Comparison of ENCODE assay signal across 30 cellular contexts in the genomic region with DNA sequence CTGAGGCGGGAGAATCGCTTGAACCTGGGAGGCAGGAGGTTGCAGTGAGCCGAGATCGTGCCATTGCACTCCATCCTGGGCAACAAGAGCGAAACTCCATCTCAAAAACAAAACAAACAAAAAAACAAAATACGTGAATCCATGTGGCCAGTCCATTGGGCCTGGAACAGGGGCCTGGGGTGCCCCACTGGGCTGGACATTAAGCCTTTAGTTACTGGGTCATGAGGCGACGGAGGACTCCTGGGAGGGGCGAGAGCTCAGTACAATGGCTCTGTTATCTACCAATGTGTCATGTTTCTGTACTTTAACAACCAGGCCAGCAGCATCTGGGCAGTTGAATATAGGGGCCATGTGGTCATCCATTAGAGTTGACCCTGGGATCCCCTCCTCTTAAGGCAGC. TPM values are rescaled to one million over a fixed set of nuclear protein-coding genes. Genes with fewer than 3 reads are reported as not detected.
DNase-seq lines count a peak whose midpoint lies in the region; FAIRE-seq and TF ChIP-seq lines count a peak whose summit lies in the region.
"Had no signal": no experiment of that assay in that cellular context is flagged by ENCODE, and none has a peak within 500 bp of the region (broad histone marks: within the 10 kb centered on the region; RNA-seq: fewer than 3 reads in every experiment).

No MANE protein-coding gene starts in this region.

- peaks cover 3% of the 10 kb centered on the region for H3K79me2 ChIP-seq in astrocyte (ENCODE audit: insufficient read depth, low read length)
- H3K79me2 ChIP-seq in MM.1S (ENCODE audit: low read length) = no peaks in the 10 kb centered on the region

- H4K20me1 ChIP-seq in BLaER1 = no peaks in the 10 kb centered on the region
- no peaks in the 10 kb centered on the region for H4K20me1 ChIP-seq in astrocyte (ENCODE audit: insufficient read depth, low read length)
- H4K20me1 ChIP-seq in MM.1S (ENCODE audit: insufficient read depth, low read length) = no peaks in the 10 kb centered on the region

- H3K4me3 ChIP-seq in BLaER1 = no peak overlapping the region
- no peak overlapping the region for H3K4me3 ChIP-seq in astrocyte (ENCODE audit: insufficient read depth, low read depth, low read length)
- no peak overlapping the region for H3K4me3 ChIP-seq in MM.1S (ENCODE audit: low read length)
- H3K4me3 ChIP-seq: left lung, uterus had no signal

- no peak for TF ChIP-seq CTCF in astrocyte (IDR thresholded peaks at IDR 0.05; ENCODE audit: insufficient read depth, low read depth, low read length)
- TF ChIP-seq CTCF in MM.1S (IDR thresholded peaks at IDR 0.05; ENCODE audit: low read length) = no peak

- peak overlapping the region; percentile 17; the same call in 1 of the 2 replicates for H3K9ac ChIP-seq in BLaER1
- H3K9ac ChIP-seq in astrocyte (ENCODE audit: low read length) = no peak overlapping the region
- no peak overlapping the region for H3K9ac ChIP-seq in MM.1S (ENCODE audit: low read length)

- H3K4me1 Mint-ChIP-seq in astrocyte (ENCODE audit: low read depth, unreplicated experiment) = peaks cover 6% of the 10 kb centered on the region
- H3K4me1 Mint-ChIP-seq in activated naive CD4-positive, alpha-beta T cell treated with anti-CD3 and anti-CD28 coated beads, Interleukin-2, amount 10 ng/mL, durations not matched to agents 7 days and 5 days = no peaks in the 10 kb centered on the region
- H3K4me1 Mint-ChIP-seq: brain; CD4-positive, alpha-beta memory T cell; stimulated activated effector memory CD8-positive, alpha-beta T cell treated with anti-CD3 and anti-CD28 coated beads, Interleukin-12 subunit alpha, Interleukin-12 subunit beta, amount 100 ng/mL, for 72 hours; T-helper 17 cell had no signal

- no peaks in the 10 kb centered on the region for H3F3A ChIP-seq in MM.1S (ENCODE audit: insufficient read depth, low read length)

- H3K27me3 Mint-ChIP-seq in astrocyte (ENCODE audit: low read depth, unreplicated experiment) = no peaks in the 10 kb centered on the region
- no peaks in the 10 kb centered on the region for H3K27me3 Mint-ChIP-seq in activated naive CD4-positive, alpha-beta T cell treated with anti-CD3 and anti-CD28 coated beads, Interleukin-2, amount 10 ng/mL, durations not matched to agents 7 days and 5 days
- H3K27me3 Mint-ChIP-seq: activated CD4-positive, alpha-beta memory T cell treated with anti-CD3 and anti-CD28 coated beads for 36 hours; CD4-positive, alpha-beta memory T cell; T-helper 17 cell had no signal

- peaks cover 82% of the 10 kb centered on the region for H3K4me1 ChIP-seq in BLaER1
- H3K4me1 ChIP-seq in astrocyte (ENCODE audit: insufficient read depth, low read length) = peaks cover 6% of the 10 kb centered on the region
- H3K4me1 ChIP-seq in MM.1S (ENCODE audit: low read length) = no peaks in the 10 kb centered on the region
- H3K4me1 ChIP-seq: left lung had no signal

- no peaks in the 10 kb centered on the region for H3K9me2 ChIP-seq in MM.1S (replicated peaks; ENCODE audit: insufficient read depth, low read length)

- H3K4me2 ChIP-seq in BLaER1 (peak overlapping the region; percentile 69), astrocyte (ENCODE audit: low read length) (no peak overlapping the region), MM.1S (ENCODE audit: low read depth, low read length) (no peak overlapping the region)

- DNase-seq in astrocyte (ENCODE audit: low read depth) (no peak), pons (ENCODE audit: low spot score) (peak; percentile 91), LoVo (ENCODE audit: low spot score) (no peak), MM.1S (no peak)
- no peak for DNase-seq in activated naive CD4-positive, alpha-beta T cell treated with anti-CD3 and anti-CD28 coated beads, Interleukin-2, amount 10 ng/mL, durations not matched to agents 7 days and 5 days
- no peak for DNase-seq in activated CD4-positive, alpha-beta T cell treated with anti-CD3 and anti-CD28 coated beads, Interleukin-2, amount 50 U/mL, for 1 hour
- DNase-seq: activated CD4-positive, alpha-beta memory T cell treated with anti-CD3 and anti-CD28 coated beads for 36 hours; activated CD8-positive, alpha-beta memory T cell treated with anti-CD3 and anti-CD28 coated beads, Interleukin-2, amount 50 U/mL, for 4 hours; activated naive CD4-positive, alpha-beta T cell; CD4-positive, alpha-beta memory T cell; DND-41; GF-D8; left lung; mesendoderm; NCI-H1105 treated with DMSO at 0.1 percent for 48 hours; NCI-H2029; NCI-H524 treated with DMSO at 0.1 percent for 48 hours; NK-92 treated with Interleukin-12 subunit alpha and Interleukin-12 subunit beta, amount 100 ng/mL, for 24 hours; PC-3; stimulated activated CD4-positive, alpha-beta T cell treated with anti-CD3 and anti-CD28 coated beads, Interleukin-15, amount 100 ng/mL, for 24 hours; T-helper 17 cell; uterus had no signal

- H3K4me3 Mint-ChIP-seq in astrocyte (ENCODE audit: unreplicated experiment) = peak overlapping the region; percentile 57
- H3K4me3 Mint-ChIP-seq in activated naive CD4-positive, alpha-beta T cell treated with anti-CD3 and anti-CD28 coated beads, Interleukin-2, amount 10 ng/mL, durations not matched to agents 7 days and 5 days = no peak overlapping the region
- H3K4me3 Mint-ChIP-seq: activated CD4-positive, alpha-beta memory T cell treated with anti-CD3 and anti-CD28 coated beads for 36 hours; brain; CD4-positive, alpha-beta memory T cell; stimulated activated effector memory CD8-positive, alpha-beta T cell treated with anti-CD3 and anti-CD28 coated beads, Interleukin-12 subunit alpha, Interleukin-12 subunit beta, amount 100 ng/mL, for 72 hours; T-helper 17 cell had no signal

- H2AFZ ChIP-seq in astrocyte (ENCODE audit: low read depth, low read length) (no peak overlapping the region), MM.1S (ENCODE audit: low read length) (no peak overlapping the region)

- no peak overlapping the region for H3K27ac Mint-ChIP-seq in astrocyte (ENCODE audit: unreplicated experiment)
- no peak overlapping the region for H3K27ac Mint-ChIP-seq in activated naive CD4-positive, alpha-beta T cell treated with anti-CD3 and anti-CD28 coated beads, Interleukin-2, amount 10 ng/mL, durations not matched to agents 7 days and 5 days
- H3K27ac Mint-ChIP-seq: activated CD4-positive, alpha-beta memory T cell treated with anti-CD3 and anti-CD28 coated beads for 36 hours; CD4-positive, alpha-beta memory T cell; stimulated activated effector memory CD8-positive, alpha-beta T cell treated with anti-CD3 and anti-CD28 coated beads, Interleukin-12 subunit alpha, Interleukin-12 subunit beta, amount 100 ng/mL, for 72 hours; T-helper 17 cell had no signal

- no peaks in the 10 kb centered on the region for H3K27me3 ChIP-seq in BLaER1
- no peaks in the 10 kb centered on the region for H3K27me3 ChIP-seq in astrocyte (ENCODE audit: insufficient read depth, low read length)
- H3K27me3 ChIP-seq in layer of hippocampus (ENCODE audit: control insufficient read depth, insufficient read depth, low read length) = no peaks in the 10 kb centered on the region
- H3K27me3 ChIP-seq in MM.1S (replicated peaks; ENCODE audit: insufficient read depth, low read length) = no peaks in the 10 kb centered on the region
- H3K27me3 ChIP-seq: left lung, uterus had no signal

- FAIRE-seq in astrocyte (lab: Jason Lieb, UNC) = no peak
- FAIRE-seq: A204.1, D721Med, H1, TTC549 had no signal

- H3K9me3 ChIP-seq in BLaER1 (no peaks in the 10 kb centered on the region), astrocyte (ENCODE audit: insufficient read depth, low read depth, low read length) (no peaks in the 10 kb centered on the region), MM.1S (replicated peaks; ENCODE audit: insufficient read depth, low read length) (no peaks in the 10 kb centered on the region)
- H3K9me3 ChIP-seq: left lung, uterus had no signal

- peak overlapping the region; percentile 68 for H3K27ac ChIP-seq in BLaER1
- H3K27ac ChIP-seq in astrocyte (ENCODE audit: low read depth, low read length) = no peak overlapping the region
- H3K27ac ChIP-seq in layer of hippocampus (ENCODE audit: low read depth, low read length) = peak overlapping the region; percentile 84
- H3K27ac ChIP-seq in MM.1S (ENCODE audit: low read length) = no peak overlapping the region
- H3K27ac ChIP-seq: left lung, uterus had no signal

- CTCF ChIA-PET in activated naive CD4-positive, alpha-beta T cell treated with anti-CD3 and anti-CD28 coated beads, Interleukin-2, amount 10 ng/mL, durations not matched to agents 7 days and 5 days (lab: Charles Lee) = no interaction called here

- H3K9me3 Mint-ChIP-seq in astrocyte (ENCODE audit: unreplicated experiment) = no peaks in the 10 kb centered on the region
- H3K9me3 Mint-ChIP-seq in activated naive CD4-positive, alpha-beta T cell treated with anti-CD3 and anti-CD28 coated beads, Interleukin-2, amount 10 ng/mL, durations not matched to agents 7 days and 5 days = no peaks in the 10 kb centered on the region
- H3K9me3 Mint-ChIP-seq: activated CD4-positive, alpha-beta memory T cell treated with anti-CD3 and anti-CD28 coated beads for 36 hours; brain; CD4-positive, alpha-beta memory T cell; stimulated activated effector memory CD8-positive, alpha-beta T cell treated with anti-CD3 and anti-CD28 coated beads, Interleukin-12 subunit alpha, Interleukin-12 subunit beta, amount 100 ng/mL, for 72 hours had no signal

- H3K36me3 ChIP-seq in BLaER1 = peaks cover 66% of the 10 kb centered on the region
- peaks cover 5% of the 10 kb centered on the region for H3K36me3 ChIP-seq in astrocyte (ENCODE audit: insufficient read depth, low read length)
- no peaks in the 10 kb centered on the region for H3K36me3 ChIP-seq in MM.1S (replicated peaks; ENCODE audit: insufficient read depth, low read length)
- H3K36me3 ChIP-seq: uterus had no signal

- peaks cover 34% of the 10 kb centered on the region for H3K36me3 Mint-ChIP-seq in astrocyte (ENCODE audit: low read depth, unreplicated experiment)
- H3K36me3 Mint-ChIP-seq in activated naive CD4-positive, alpha-beta T cell treated with anti-CD3 and anti-CD28 coated beads, Interleukin-2, amount 10 ng/mL, durations not matched to agents 7 days and 5 days = peaks cover 36% of the 10 kb centered on the region

RNA-seq across cellular contexts. Expression of a gene that starts 18.9 kb away (rescaled TPM):
- 3.4 and 5.7 TPM in 2 replicates for total RNA-seq in astrocyte

Comparison
In these comparisons a context has a peak if more than half of its experiments do, and no peak if none do; other contexts are left out.
1. H3K27ac ChIP-seq: peak in BLaER1 (single experiment) and layer of hippocampus (single experiment); none in astrocyte (single experiment) and MM.1S (single experiment).